11 cellular contexts compared by ENCODE assay signal in the genomic region with DNA sequence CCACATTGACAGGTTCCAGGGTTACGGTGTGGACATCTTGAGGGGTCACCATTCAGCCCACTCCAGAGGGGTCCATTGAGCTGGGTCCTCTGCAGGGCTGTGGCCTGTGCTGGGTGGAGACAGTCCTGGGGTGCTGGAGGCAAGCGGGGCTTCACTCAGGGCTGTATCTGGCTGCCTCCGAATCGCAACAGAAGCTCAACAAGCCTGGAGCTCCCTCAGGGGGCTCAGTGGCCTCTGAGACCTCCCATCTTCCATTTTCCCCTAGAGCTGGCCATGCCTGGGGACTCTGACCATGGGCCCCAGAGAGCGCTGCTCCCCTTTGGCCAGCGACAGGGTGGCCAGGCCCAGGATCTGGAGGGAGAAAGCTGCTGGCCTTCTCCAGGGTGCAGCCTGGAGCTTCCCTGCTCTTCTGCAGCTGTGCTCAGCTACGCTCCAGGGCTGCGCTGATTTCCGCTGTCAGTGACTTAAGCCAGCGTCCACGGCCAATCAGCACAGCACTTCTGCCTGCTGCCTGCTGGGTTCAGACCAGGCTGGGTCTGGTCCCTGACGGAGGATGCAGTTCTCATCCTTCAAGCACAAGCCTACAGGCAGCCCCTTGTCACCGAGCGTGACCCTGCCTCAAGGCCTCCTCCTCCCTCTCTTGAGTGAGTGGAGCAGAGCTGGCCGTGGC. TPM values are rescaled to one million over a fixed set of nuclear protein-coding genes. Genes with fewer than 3 reads are reported as not detected.
DNase-seq lines count a peak whose midpoint lies in the region; ATAC-seq and TF ChIP-seq lines count a peak whose summit lies in the region.
"Had no signal": no experiment of that assay in that cellular context is flagged by ENCODE, and none has a peak within 500 bp of the region (broad histone marks: within the 10 kb centered on the region; RNA-seq: fewer than 3 reads in every experiment).

No MANE protein-coding gene starts in this region.

- TF ChIP-seq CTCF in brain (conservative IDR thresholded peaks at IDR 0.05) (no peak), left lung (IDR thresholded peaks at IDR 0.05) (no peak), upper lobe of right lung (IDR thresholded peaks at IDR 0.05) (no peak)

- no peak overlapping the region for H3K4me3 ChIP-seq in left lung
- no peak overlapping the region for H3K4me3 ChIP-seq in upper lobe of right lung

- peak overlapping the region in 1 of 5 experiments; percentile 38 for H3K4me3 Mint-ChIP-seq in brain
- no peak overlapping the region for H3K4me3 Mint-ChIP-seq in stimulated activated memory B cell treated with anti-CD40 and anti-IgM and Interleukin-4, amounts not matched to agents 10 μg/mL and 1 μg/mL and 100 μg/mL, for 72 hours
- H3K4me3 Mint-ChIP-seq: activated naive CD8-positive, alpha-beta T cell had no signal

- H3K27me3 Mint-ChIP-seq in brain = peaks cover 14% of the 10 kb centered on the region
- H3K27me3 Mint-ChIP-seq in stimulated activated memory B cell treated with anti-CD40 and anti-IgM and Interleukin-4, amounts not matched to agents 10 μg/mL and 1 μg/mL and 100 μg/mL, for 72 hours = peaks cover 70% of the 10 kb centered on the region
- H3K27me3 Mint-ChIP-seq: activated naive CD8-positive, alpha-beta T cell had no signal

- ATAC-seq in left lung (peak; percentile 21), upper lobe of right lung (peak; percentile 39)
- ATAC-seq in stimulated activated memory B cell treated with anti-CD40 and anti-IgM and Interleukin-4, amounts not matched to agents 10 μg/mL and 1 μg/mL and 100 μg/mL, for 72 hours = no peak

- H3K9me3 ChIP-seq in left lung (no peaks in the 10 kb centered on the region), upper lobe of right lung (no peaks in the 10 kb centered on the region)

- peaks cover 1% of the 10 kb centered on the region for H3K36me3 Mint-ChIP-seq in brain
- no peaks in the 10 kb centered on the region for H3K36me3 Mint-ChIP-seq in stimulated activated memory B cell treated with anti-CD40 and anti-IgM and Interleukin-4, amounts not matched to agents 10 μg/mL and 1 μg/mL and 100 μg/mL, for 72 hours

- peaks cover 55% of the 10 kb centered on the region for H3K4me1 Mint-ChIP-seq in brain
- H3K4me1 Mint-ChIP-seq in stimulated activated memory B cell treated with anti-CD40 and anti-IgM and Interleukin-4, amounts not matched to agents 10 μg/mL and 1 μg/mL and 100 μg/mL, for 72 hours = peaks cover 12% of the 10 kb centered on the region

- intact Hi-C loops in left lung (cut with DNase I) = no loop called here
- intact Hi-C loops in upper lobe of right lung (cut with DNase I) = no loop called here

- H3K36me3 ChIP-seq in left lung = no peaks in the 10 kb centered on the region
- no peaks in the 10 kb centered on the region for H3K36me3 ChIP-seq in upper lobe of right lung

- H3K27me3 ChIP-seq in left lung (peaks cover 0 to 28% of the 10 kb centered on the region in 2 donors), upper lobe of right lung (no peaks in the 10 kb centered on the region)

- H3K27ac ChIP-seq in left lung (no peak overlapping the region), upper lobe of right lung (peak overlapping the region; percentile 24)

- H3K27ac Mint-ChIP-seq in brain = peak overlapping the region in 3 of 5 experiments; percentile 32 to 82 (median 38)
- H3K27ac Mint-ChIP-seq in stimulated activated memory B cell treated with anti-CD40 and anti-IgM and Interleukin-4, amounts not matched to agents 10 μg/mL and 1 μg/mL and 100 μg/mL, for 72 hours = no peak overlapping the region
- H3K27ac Mint-ChIP-seq: activated naive CD8-positive, alpha-beta T cell had no signal

- H3K4me1 ChIP-seq in left lung (peaks cover 10 to 37% of the 10 kb centered on the region in 2 donors), upper lobe of right lung (peaks cover 10% of the 10 kb centered on the region)

- H3K9me3 Mint-ChIP-seq in brain = peaks cover 9 to 21% (median 13%) of the 10 kb centered on the region in 5 experiments
- peaks cover 4% of the 10 kb centered on the region for H3K9me3 Mint-ChIP-seq in stimulated activated memory B cell treated with anti-CD40 and anti-IgM and Interleukin-4, amounts not matched to agents 10 μg/mL and 1 μg/mL and 100 μg/mL, for 72 hours

- DNase-seq in NCI-H510A treated with DMSO at 0.1 percent for 48 hours (lab: John Stamatoyannopoulos, UW) (peak; percentile 3), NCI-H510A (lab: John Stamatoyannopoulos, UW) (no peak), left lung (peak in 1 of 2 donors; percentile 64), upper lobe of right lung (no peak), NCI-H2171 treated with DMSO at 0.1 percent for 48 hours (lab: John Stamatoyannopoulos, UW) (no peak)
- DNase-seq in activated T-cell treated with anti-CD3 and anti-CD28 coated beads, Interleukin-2, amount 50 U/mL, for 48 hours = no peak
- DNase-seq: ACHN; activated CD4-positive, CD25-positive, alpha-beta regulatory T cell had no signal

RNA-seq across cellular contexts. Expression of a gene that starts 44.9 kb away (rescaled TPM):
- polyA plus RNA-seq in brain (ENCODE audit: insufficient read depth, low read depth, low replicate concordance) = 10.9 TPM
- total RNA-seq in left lung (10 to 100 TPM; 30.4 to 53.4 TPM), upper lobe of right lung (73.6 TPM)
